ENCODE assay signal across 12 cellular contexts in the genomic region with DNA sequence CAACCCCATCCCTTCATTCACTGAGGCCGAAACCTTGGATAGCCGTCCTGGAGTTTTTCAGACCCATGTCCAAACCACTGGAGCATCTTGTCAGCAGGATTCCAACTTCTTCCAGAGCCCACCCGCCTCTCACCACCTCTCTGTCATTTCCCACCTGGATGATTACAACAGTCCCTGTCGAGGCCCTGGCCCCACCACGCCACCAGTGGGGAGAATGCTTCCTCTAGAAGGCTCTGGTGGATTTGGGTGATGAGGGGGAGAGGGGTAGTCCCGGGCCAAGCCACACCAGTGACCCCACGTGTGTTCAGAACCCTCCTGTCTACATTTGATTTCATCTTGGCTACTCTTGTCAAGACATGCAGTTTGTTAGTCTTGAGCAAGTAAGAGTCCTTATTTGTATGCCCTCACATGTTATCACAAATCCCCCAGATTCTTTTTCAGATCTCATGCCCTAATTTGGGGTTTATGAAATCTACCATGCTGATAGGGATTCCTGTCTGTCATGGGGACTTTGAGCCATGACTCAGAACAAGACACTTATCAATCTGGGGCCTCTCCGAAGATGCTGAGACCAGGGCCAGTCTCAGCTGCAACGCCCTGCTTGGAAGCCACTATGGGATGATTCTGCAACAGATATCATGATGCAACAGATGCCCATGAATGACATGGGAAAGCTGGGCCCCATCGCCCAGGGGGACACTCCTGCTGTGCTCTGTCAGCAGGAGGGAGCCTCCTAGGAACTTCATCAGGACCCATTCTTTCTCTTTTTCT.
DNase-seq lines count a peak whose midpoint lies in the region; ATAC-seq, FAIRE-seq and TF ChIP-seq lines count a peak whose summit lies in the region.
"Had no signal": no experiment of that assay in that cellular context is flagged by ENCODE, and none has a peak within 500 bp of the region (broad histone marks: within the 10 kb centered on the region; RNA-seq: fewer than 3 reads in every experiment).

No MANE protein-coding gene starts in this region.

- peaks cover 57% of the 10 kb centered on the region for H3K4me1 Mint-ChIP-seq in type B pancreatic cell (ENCODE audit: unreplicated experiment)
- H3K4me1 Mint-ChIP-seq: naive B cell had no signal

- CTCF ChIA-PET in SK-N-SH (lab: Yijun Ruan, JAX), result interaction anchor here (1.4 to 2.5 kb wide), 4 partner anchors 9 to 444 kb away, joined by 5 to 9 read pairs (median 8); no protein-coding TSS in a partner anchor
- CTCF ChIA-PET in PC-3 (lab: Charles Lee), result no interaction called here

- H3K9me2 ChIP-seq in SK-N-SH, result no peaks in the 10 kb centered on the region
- H3K9me2 ChIP-seq in PC-3 (replicated peaks; ENCODE audit: low read length), result no peaks in the 10 kb centered on the region

- H3F3A ChIP-seq in SK-N-SH (replicated peaks; ENCODE audit: insufficient read depth) (peaks cover 23% of the 10 kb centered on the region), PC-3 (ENCODE audit: low read length, unreplicated experiment) (no peaks in the 10 kb centered on the region)

- 91% methylated on average over 10 of the region's 10 CpGs for WGBS in SK-N-SH (ENCODE audit: low lambda C conversion rate)

- H3K27me3 Mint-ChIP-seq in type B pancreatic cell, result no peaks in the 10 kb centered on the region
- H3K27me3 Mint-ChIP-seq: naive B cell had no signal

- H3K79me2 ChIP-seq in SK-N-SH (ENCODE audit: insufficient read depth) (no peaks in the 10 kb centered on the region), PC-3 (ENCODE audit: low read length) (0 out of 2 replicates have a peak, but pooled peaks cover 3% of the 10 kb centered on the region), keratinocyte (ENCODE audit: control insufficient read depth, insufficient read depth, low read length) (peaks cover 10% of the 10 kb centered on the region)

- TF ChIP-seq CTCF in SK-N-SH (IDR thresholded peaks at IDR 0.05), result no peak
- no peak for TF ChIP-seq CTCF in PC-3 (conservative IDR thresholded peaks at IDR 0.05; ENCODE audit: low read depth, low read length)
- TF ChIP-seq CTCF in keratinocyte (optimal IDR thresholded peaks at IDR 0.05 in 1 of 3, IDR thresholded peaks at IDR 0.05 in 1 of 3, conservative IDR thresholded peaks at IDR 0.05 in 1 of 3; ENCODE audit: extremely low read depth in 1 of 3, insufficient read depth in 2 of 3, low read length in 3 of 3), result no peak
- no peak for TF ChIP-seq CTCF in type B pancreatic cell (conservative IDR thresholded peaks at IDR 0.05)

- no peaks in the 10 kb centered on the region for H3K36me3 Mint-ChIP-seq in type B pancreatic cell
- H3K36me3 Mint-ChIP-seq: naive B cell had no signal

- H3K36me3 ChIP-seq in SK-N-SH (replicated peaks in 1 of 2; ENCODE audit: control insufficient read depth in 1 of 2, insufficient read depth in 2 of 2, low read length in 1 of 2), result no peaks in the 10 kb centered on the region
- no peaks in the 10 kb centered on the region for H3K36me3 ChIP-seq in PC-3 (ENCODE audit: low read depth, low read length)
- no peaks in the 10 kb centered on the region for H3K36me3 ChIP-seq in keratinocyte (ENCODE audit: control insufficient read depth in 2 of 2, extremely low read depth in 1 of 2, insufficient read depth in 2 of 2, low read length in 2 of 2)
- H3K36me3 ChIP-seq: esophagus squamous epithelium had no signal

- no peaks in the 10 kb centered on the region for H3K9me3 ChIP-seq in SK-N-SH
- H3K9me3 ChIP-seq in PC-3 (ENCODE audit: low read length), result no peaks in the 10 kb centered on the region
- H3K9me3 ChIP-seq in keratinocyte (ENCODE audit: control insufficient read depth, low read depth, low read length), result no peaks in the 10 kb centered on the region
- H3K9me3 ChIP-seq: esophagus squamous epithelium had no signal

- no peak for TF ChIP-seq RAD21 in SK-N-SH (IDR thresholded peaks at IDR 0.05; ENCODE audit: low read length)

- ATAC-seq in SK-N-SH treated with all-trans-retinoic acid at 6 μM for 48 hours, result no peak
- no peak for ATAC-seq in PC-3
- ATAC-seq in esophagus mucosa, result no peak
- ATAC-seq in HG03342 (IDR thresholded peaks at IDR 0.05; ENCODE audit: unreplicated experiment), result no peak

- no peaks in the 10 kb centered on the region for H3K9me3 Mint-ChIP-seq in type B pancreatic cell
- H3K9me3 Mint-ChIP-seq: naive B cell had no signal

- peak overlapping the region in 1 of 2 experiments; percentile 91; a peak in 1 of 4 replicates for H3K27ac ChIP-seq in SK-N-SH (ENCODE audit: low read depth in 2 of 2, low read length in 1 of 2)
- peak overlapping the region; percentile 98 for H3K27ac ChIP-seq in PC-3 (ENCODE audit: low read length)
- H3K27ac ChIP-seq in keratinocyte (ENCODE audit: control insufficient read depth, insufficient read depth, low read length), result peak overlapping the region; percentile 95
- H3K27ac ChIP-seq: esophagus squamous epithelium had no signal

- H3K27ac Mint-ChIP-seq in type B pancreatic cell, result peak overlapping the region; percentile 90

- no peaks in the 10 kb centered on the region for H4K20me1 ChIP-seq in SK-N-SH (ENCODE audit: insufficient read depth)
- no peaks in the 10 kb centered on the region for H4K20me1 ChIP-seq in PC-3 (ENCODE audit: low read length)
- H4K20me1 ChIP-seq in keratinocyte (ENCODE audit: control insufficient read depth, extremely low read depth, insufficient read depth, low read length), result no peaks in the 10 kb centered on the region

- no peak for DNase-seq in SK-N-SH
- DNase-seq in PC-3, result no peak
- no peak for DNase-seq in keratinocyte (ENCODE audit: low read depth, low spot score)
- no peak for DNase-seq in type B pancreatic cell (ENCODE audit: extremely low spot score, unreplicated experiment)
- no peak for DNase-seq in NCI-H1694 (lab: John Stamatoyannopoulos, UW)
- DNase-seq: esophagus squamous epithelium, naive B cell, NCI-H510A had no signal

- no peak overlapping the region for H3K9ac ChIP-seq in SK-N-SH
- no peak overlapping the region for H3K9ac ChIP-seq in PC-3 (ENCODE audit: low read length)
- H3K9ac ChIP-seq in keratinocyte (ENCODE audit: control insufficient read depth, extremely low read depth, insufficient read depth, low read length), result peak overlapping the region; percentile 65

- H3K9me1 ChIP-seq in keratinocyte (ENCODE audit: control insufficient read depth, extremely low read depth, insufficient read depth, low read length), result no peaks in the 10 kb centered on the region

- H3K4me3 ChIP-seq in SK-N-SH (ENCODE audit: low read depth in 2 of 2, low read length in 1 of 2) (no peak overlapping the region), PC-3 (ENCODE audit: low read length) (no peak overlapping the region), keratinocyte (ENCODE audit: control insufficient read depth in 2 of 3, extremely low read depth in 1 of 3, insufficient read depth in 2 of 3, low read depth in 1 of 3, low read length in 3 of 3) (no peak overlapping the region)
- H3K4me3 ChIP-seq: esophagus squamous epithelium had no signal

- peaks cover 28 to 39% of the 10 kb centered on the region in 2 experiments; a peak in 3 of 4 replicates for H3K4me1 ChIP-seq in SK-N-SH (ENCODE audit: control insufficient read depth in 1 of 2, insufficient read depth in 2 of 2, low read depth in 1 of 2, low read length in 1 of 2)
- H3K4me1 ChIP-seq in PC-3 (ENCODE audit: insufficient read depth, low read length), result peaks cover 45% of the 10 kb centered on the region
- H3K4me1 ChIP-seq in keratinocyte (ENCODE audit: control insufficient read depth, extremely low read depth, insufficient read depth, low read length), result peaks cover 55% of the 10 kb centered on the region

- no TSS peak for BruUV-seq in PC-3 (replicated peaks; lab: Mats Ljungman, UMichigan)

- peak overlapping the region; percentile 58 for H3K4me3 Mint-ChIP-seq in type B pancreatic cell
- H3K4me3 Mint-ChIP-seq: naive B cell had no signal

- H2AFZ ChIP-seq in SK-N-SH (ENCODE audit: low read depth) (no peak overlapping the region), PC-3 (ENCODE audit: low read length) (no peak overlapping the region), keratinocyte (ENCODE audit: control insufficient read depth, low read length) (no peak overlapping the region)

- H3K27me3 ChIP-seq in SK-N-SH (ENCODE audit: insufficient read depth) (no peaks in the 10 kb centered on the region), PC-3 (ENCODE audit: low read length) (no peaks in the 10 kb centered on the region), keratinocyte (ENCODE audit: control insufficient read depth, extremely low read depth, insufficient read depth, low read length) (no peaks in the 10 kb centered on the region)
- H3K27me3 ChIP-seq: esophagus squamous epithelium had no signal

- peak; percentile 83 for FAIRE-seq in keratinocyte (lab: Jason Lieb, UNC)
- FAIRE-seq: A204.1 had no signal

- H3K4me2 ChIP-seq in SK-N-SH (no peak overlapping the region), PC-3 (ENCODE audit: low read length) (no peak overlapping the region), keratinocyte (ENCODE audit: control insufficient read depth, extremely low read depth, insufficient read depth, low read depth, low read length) (peak overlapping the region; percentile 71)

- intact Hi-C loops in PC-3 (cut with micrococcal nuclease), result loop anchor here (5.0 kb wide), 1 partner anchor 187 kb away; the partner anchor contains the start of gene ZFP36L2

- TF ChIP-seq EP300 in SK-N-SH (IDR thresholded peaks at IDR 0.05; ENCODE audit: borderline replicate concordance in 1 of 2, low read depth in 1 of 2, low read length in 1 of 2), result no peak

- dilution Hi-C loops in keratinocyte (cut with MboI; ENCODE audit: extremely low pct_ligation_motif_present, low sequenced_read_pairs), result no loop called here

- POLR2A ChIA-PET in SK-N-SH (lab: Yijun Ruan, JAX), result no interaction called here
- POLR2A ChIA-PET in PC-3 (lab: Charles Lee; ENCODE audit: unreplicated experiment), result no interaction called here

TF ChIP-seq in SK-N-SH, 30 proteins besides CTCF, POLR2A, EP300 and RAD21 (continues in another document):
- TF ChIP-seq TCF12 (IDR thresholded peaks at IDR 0.05) (no peak), NFIC (IDR thresholded peaks at IDR 0.05; ENCODE audit: borderline replicate concordance) (no peak)

TF ChIP-seq in SK-N-SH treated with all-trans-retinoic acid at 6 μM for 48 hours, 23 proteins besides CTCF, POLR2A, EP300 and RAD21 (continues in another document):
- TF ChIP-seq, protein P1, sequence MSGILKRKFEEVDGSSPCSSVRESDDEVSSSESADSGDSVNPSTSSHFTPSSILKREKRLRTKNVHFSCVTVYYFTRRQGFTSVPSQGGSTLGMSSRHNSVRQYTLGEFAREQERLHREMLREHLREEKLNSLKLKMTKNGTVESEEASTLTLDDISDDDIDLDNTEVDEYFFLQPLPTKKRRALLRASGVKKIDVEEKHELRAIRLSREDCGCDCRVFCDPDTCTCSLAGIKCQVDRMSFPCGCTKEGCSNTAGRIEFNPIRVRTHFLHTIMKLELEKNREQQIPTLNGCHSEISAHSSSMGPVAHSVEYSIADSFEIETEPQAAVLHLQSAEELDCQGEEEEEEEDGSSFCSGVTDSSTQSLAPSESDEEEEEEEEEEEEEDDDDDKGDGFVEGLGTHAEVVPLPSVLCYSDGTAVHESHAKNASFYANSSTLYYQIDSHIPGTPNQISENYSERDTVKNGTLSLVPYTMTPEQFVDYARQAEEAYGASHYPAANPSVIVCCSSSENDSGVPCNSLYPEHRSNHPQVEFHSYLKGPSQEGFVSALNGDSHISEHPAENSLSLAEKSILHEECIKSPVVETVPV (CRISPR knock-in tag; IDR thresholded peaks at IDR 0.05), result no peak
- no peak for TF ChIP-seq ZC3H10 (CRISPR knock-in tag; IDR thresholded peaks at IDR 0.05)
